9 cellular contexts compared by ENCODE assay signal in genomic region chr5:61683926-61684325, GRCh38.
"Had no signal": no experiment of that assay in that cellular context is flagged by ENCODE, and none has a peak within 500 bp of the region (broad histone marks: within the 10 kb centered on the region; RNA-seq: fewer than 3 reads in every experiment).

No MANE protein-coding gene starts in this region.

- H3K27ac ChIP-seq: GM23248 had no signal

- H3K36me3 ChIP-seq: HAP-1 had no signal

- DNase-seq: GM23248, GOT3, H7, H9, HCEC 1CT, HFFc6 had no signal

- ATAC-seq: GM23338, HCT116 had no signal

- H3K4me3 ChIP-seq: GM23248, GM23338, HAP-1 had no signal

- H3K9me3 ChIP-seq: HAP-1 had no signal

- H3K9ac ChIP-seq: GM23248 had no signal
